18 cellular contexts compared by ENCODE assay signal in the genomic region with DNA sequence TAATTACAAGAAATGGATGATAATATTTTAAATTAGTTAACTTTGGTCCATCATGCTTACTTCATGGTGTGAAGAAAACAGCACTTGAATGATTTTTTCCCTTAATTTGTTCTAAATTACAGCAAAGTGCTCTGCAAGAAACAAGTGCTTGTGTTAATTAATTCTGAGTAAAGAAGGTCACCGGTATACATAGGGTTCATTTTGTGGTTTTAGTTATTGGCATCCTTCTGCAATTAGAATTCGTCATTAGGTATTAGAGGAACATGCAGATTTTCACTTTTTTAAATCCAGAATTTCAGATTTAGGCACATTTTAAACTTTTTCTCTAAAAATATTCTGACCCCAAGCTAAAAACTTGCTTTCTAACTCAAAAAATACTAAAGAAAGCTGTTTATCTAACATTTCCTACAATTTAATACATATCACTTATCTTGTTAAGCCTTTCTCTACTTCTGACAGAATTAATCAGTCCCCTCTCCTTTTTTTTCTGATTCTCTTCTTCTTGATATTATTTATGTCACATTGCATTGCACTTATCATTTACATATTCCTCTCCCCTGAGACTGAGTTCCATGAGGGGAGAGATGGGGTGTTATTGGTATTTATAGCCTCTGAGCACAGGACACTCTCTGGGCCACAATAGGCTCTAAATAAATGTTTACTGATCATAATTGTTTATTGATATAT. TPM values are rescaled to one million over a fixed set of nuclear protein-coding genes. Genes with fewer than 3 reads are reported as not detected.
DNase-seq lines count a peak whose midpoint lies in the region; ATAC-seq, FAIRE-seq and TF ChIP-seq lines count a peak whose summit lies in the region.
"Had no signal": no experiment of that assay in that cellular context is flagged by ENCODE, and none has a peak within 500 bp of the region (broad histone marks: within the 10 kb centered on the region; RNA-seq: fewer than 3 reads in every experiment).

No MANE protein-coding gene starts in this region.

- ATAC-seq in HG02588 (IDR thresholded peaks at IDR 0.05; ENCODE audit: unreplicated experiment) (peak; percentile 34), naive B cell (ENCODE audit: low read depth in 2 of 2) (peak in 1 of 2 donors; percentile 21)
- ATAC-seq: mucosa of descending colon had no signal

- H3K4me1 Mint-ChIP-seq in naive B cell = peaks cover 22 to 39% (median 27%) of the 10 kb centered on the region in 3 donors
- H3K4me1 Mint-ChIP-seq: central memory CD8-positive, alpha-beta T cell had no signal

- H3K9me2 ChIP-seq in MM.1S (replicated peaks; ENCODE audit: insufficient read depth, low read length) = no peaks in the 10 kb centered on the region

- H3K9me3 Mint-ChIP-seq in naive B cell = peaks cover 0 to 5% (median 4%) of the 10 kb centered on the region in 7 donors
- H3K9me3 Mint-ChIP-seq: central memory CD8-positive, alpha-beta T cell had no signal

- no peaks in the 10 kb centered on the region for H3K79me2 ChIP-seq in MM.1S (ENCODE audit: low read length)

- peak overlapping the region; percentile 33 for H2AFZ ChIP-seq in MM.1S (ENCODE audit: low read length)

- peak overlapping the region; percentile 12; the same call in 1 of the 2 replicates for H3K4me3 ChIP-seq in MM.1S (ENCODE audit: low read length)
- H3K4me3 ChIP-seq in tibial nerve = no peak overlapping the region
- H3K4me3 ChIP-seq: mucosa of descending colon, SJCRH30 had no signal

- H3K9me3 ChIP-seq in MM.1S (replicated peaks; ENCODE audit: insufficient read depth, low read length) (no peaks in the 10 kb centered on the region), tibial nerve (peaks cover 0 to 17% (median 0%) of the 10 kb centered on the region in 4 donors)
- H3K9me3 ChIP-seq: SJCRH30 had no signal

- peak; percentile 56 for FAIRE-seq in GM18507 (lab: Jason Lieb, UNC)
- FAIRE-seq: endometrium, H54 had no signal

- no peaks in the 10 kb centered on the region; the same call in 1 of the 2 replicates for H3F3A ChIP-seq in MM.1S (ENCODE audit: insufficient read depth, low read length)

- no peak for TF ChIP-seq POLR2A in tibial nerve (IDR thresholded peaks at IDR 0.05)

- no peaks in the 10 kb centered on the region for H3K27me3 Mint-ChIP-seq in naive B cell

- H3K36me3 Mint-ChIP-seq in naive B cell = peaks cover 0 to 6% of the 10 kb centered on the region in 2 donors

- H3K36me3 ChIP-seq in MM.1S (replicated peaks; ENCODE audit: insufficient read depth, low read length) (no peaks in the 10 kb centered on the region), tibial nerve (peaks cover 0 to 4% (median 0%) of the 10 kb centered on the region in 3 donors)
- H3K36me3 ChIP-seq: SJCRH30 had no signal

- peak overlapping the region; percentile 67 for H3K4me2 ChIP-seq in MM.1S (ENCODE audit: low read depth, low read length)

- DNase-seq in GM18507 (ENCODE audit: extremely low spot score, insufficient read length, low read depth) (no peak), MM.1S (no peak), naive B cell (no peak), hepatic stellate cell (ENCODE audit: low spot score) (no peak), tibial nerve (ENCODE audit: low spot score in 2 of 2) (no peak), NCI-H1694 (lab: John Stamatoyannopoulos, UW) (no peak)
- DNase-seq in activated CD8-positive, alpha-beta memory T cell treated with anti-CD3 and anti-CD28 coated beads, Interleukin-2, amount 50 U/mL, for 4 hours = no peak
- DNase-seq: activated CD8-positive, alpha-beta memory T cell treated with anti-CD3 and anti-CD28 coated beads for 24 hours; mucosa of descending colon; NCI-H1436 treated with DMSO at 0.1 percent for 48 hours; NCI-H345; SJCRH30; stimulated activated CD4-positive, alpha-beta T cell treated with anti-CD3 and anti-CD28 coated beads, Interleukin-4, amount 100 ng/mL, for 1 hour had no signal

- no peaks in the 10 kb centered on the region for H3K27me3 ChIP-seq in MM.1S (replicated peaks; ENCODE audit: insufficient read depth, low read length)
- H3K27me3 ChIP-seq in tibial nerve = no peaks in the 10 kb centered on the region
- H3K27me3 ChIP-seq: SJCRH30 had no signal

- no peak overlapping the region for H3K9ac ChIP-seq in MM.1S (ENCODE audit: low read length)

- peak overlapping the region; percentile 26 to 91 (median 76) for H3K27ac Mint-ChIP-seq in naive B cell
- H3K27ac Mint-ChIP-seq: T-helper 2 cell treated with Interferon-gamma antibody and Interleukin-4, amounts not matched to agents 5 μg/mL and 100 μg/mL, for 36 hours had no signal

- H3K4me1 ChIP-seq in MM.1S (ENCODE audit: low read length) (peaks cover 28% of the 10 kb centered on the region), tibial nerve (peaks cover 0 to 5% (median 0%) of the 10 kb centered on the region in 4 donors)
- H3K4me1 ChIP-seq: SJCRH30 had no signal

- no peaks in the 10 kb centered on the region for H4K20me1 ChIP-seq in MM.1S (ENCODE audit: insufficient read depth, low read length)

- WGBS in tibial nerve, 2 donors = 84 to 88% methylated on average over 2 of the region's 2 CpGs

- TF ChIP-seq CTCF in MM.1S (IDR thresholded peaks at IDR 0.05; ENCODE audit: low read length) (no peak), tibial nerve (IDR thresholded peaks at IDR 0.05) (no peak)

- H3K4me3 Mint-ChIP-seq in naive B cell = peak overlapping the region; percentile 55 to 88 (median 74)
- H3K4me3 Mint-ChIP-seq: central memory CD8-positive, alpha-beta T cell; T-helper 2 cell treated with Interferon-gamma antibody and Interleukin-4, amounts not matched to agents 5 μg/mL and 100 μg/mL, for 36 hours had no signal

- no peak for TF ChIP-seq EP300 in tibial nerve (IDR thresholded peaks at IDR 0.05)

- H3K27ac ChIP-seq in MM.1S (ENCODE audit: low read length) (no peak overlapping the region; the same call in 1 of the 2 replicates), tibial nerve (no peak overlapping the region)
- H3K27ac ChIP-seq: SJCRH30 had no signal

RNA-seq across cellular contexts. Expression of a gene that starts 28.6 kb away (rescaled TPM):
- polyA plus RNA-seq in naive B cell (ENCODE audit: low read depth in 6 of 6) = 10 to 100 TPM; 37.2 to 61.2 (median 50.4) TPM
- total RNA-seq in tibial nerve = 1 to 10 TPM; 1.3 to 5.7 (median 2.8) TPM
- total RNA-seq: SJCRH30 had no signal
